Comparison of ENCODE assay signal across 10 cellular contexts in genomic region chr22:22289666-22290065, GRCh38. TPM values are rescaled to one million over a fixed set of nuclear protein-coding genes. Genes with fewer than 3 reads are reported as not detected.
"Had no signal": no experiment of that assay in that cellular context is flagged by ENCODE, and none has a peak within 500 bp of the region (broad histone marks: within the 10 kb centered on the region; RNA-seq: fewer than 3 reads in every experiment).

No MANE protein-coding gene starts in this region.

RNA-seq across cellular contexts. Expression of gene VPREB1, which starts 45.1 kb away (rescaled TPM):
- total RNA-seq: PC-3, PC-9, Peyer's patch, Right ventricle myocardium inferior, Right ventricle myocardium superior, RPMI7951, SJCRH30, SJSA1, SK-MEL-5 had no signal
- polyA plus RNA-seq: SK-N-SH had no signal
